In genomic region chr3:184361532-184361931, GRCh38 we compare ENCODE assay signal across 8 cellular contexts. TPM values are rescaled to one million over a fixed set of nuclear protein-coding genes. Genes with fewer than 3 reads are reported as not detected.
DNase-seq lines count a peak whose midpoint lies in the region; ATAC-seq, FAIRE-seq and TF ChIP-seq lines count a peak whose summit lies in the region.

TSS of gene CLCN2 (minus strand) at chr3:184361605. CDS start at chr3:184361479, 126 bp downstream.
TSS of gene POLR2H (plus strand) at chr3:184361710. CDS start at chr3:184363493, 1,783 bp downstream.

- intact Hi-C loops in body of pancreas (cut with DNase I): no loop called here

- H3K9me3 ChIP-seq in body of pancreas (no peaks in the 10 kb centered on the region), skeletal muscle tissue (ENCODE audit: control insufficient read depth in 3 of 3, low read length in 3 of 3) (no peaks in the 10 kb centered on the region)

- ATAC-seq in GM19438 (IDR thresholded peaks at IDR 0.05; ENCODE audit: low read depth, unreplicated experiment) (peak; percentile 39), SK-N-SH treated with all-trans-retinoic acid at 6 μM for 48 hours (peak; percentile 69), body of pancreas (peak; percentile 51)

- TF ChIP-seq CTCF in body of pancreas (IDR thresholded peaks at IDR 0.05): no peak

- DNase-seq in COR-L47 (lab: John Stamatoyannopoulos, UW) (peak; percentile 43), HTR-8/SVneo (ENCODE audit: insufficient read length, low spot score) (peak; percentile 59), body of pancreas (peak; percentile 47 to 64 (median 54)), iPS-NIHi11 (ENCODE audit: low spot score) (peak; percentile 83), T1000 (lab: John Stamatoyannopoulos, UW) (no peak)

- H3K4me1 ChIP-seq in body of pancreas (peaks cover 36% of the 10 kb centered on the region), skeletal muscle tissue (ENCODE audit: control insufficient read depth in 3 of 3, insufficient read depth in 3 of 3, low read length in 3 of 3) (peaks cover 20 to 28% (median 20%) of the 10 kb centered on the region in 3 donors)

- whole genome bisulfite sequencing in body of pancreas, 2 donors: 0% methylated on average over 55 of the region's 56 CpGs; no CpG with 5 or more reads in 1 of the 2 donors

- TF ChIP-seq POLR2A in body of pancreas (IDR thresholded peaks at IDR 0.05): peak in 2 of 3 donors; percentile 48 to 50

- peak within 1 kb of the TSS; percentile 84 to 94 (median 92) for H3K9ac ChIP-seq in skeletal muscle tissue (ENCODE audit: low read depth in 1 of 3, low read length in 3 of 3)

- H3K4me3 ChIP-seq in body of pancreas: peak within 1 kb of the TSS; percentile 57 to 69
- peak within 1 kb of the TSS; percentile 80 to 98 (median 87) for H3K4me3 ChIP-seq in skeletal muscle tissue (ENCODE audit: low read length in 3 of 3)

- H3K27ac ChIP-seq in body of pancreas (peak within 1 kb of the TSS; percentile 95 to 97 (median 96)), skeletal muscle tissue (ENCODE audit: low read depth, low read length) (peak within 1 kb of the TSS; percentile 99)

- H3K36me3 ChIP-seq in body of pancreas (replicated peaks in 1 of 2; ENCODE audit: insufficient read depth in 1 of 2, low read depth in 2 of 2) (peaks cover 0 to 3% of the 10 kb centered on the region in 2 donors), skeletal muscle tissue (ENCODE audit: control insufficient read depth in 3 of 3, insufficient read depth in 3 of 3, low read length in 3 of 3) (peaks cover 5 to 13% (median 9%) of the 10 kb centered on the region in 3 donors)

- H3K27me3 ChIP-seq in body of pancreas (no peaks in the 10 kb centered on the region), skeletal muscle tissue (ENCODE audit: control insufficient read depth in 3 of 3, insufficient read depth in 3 of 3, low read length in 3 of 3) (no peaks in the 10 kb centered on the region)

- FAIRE-seq in HTR-8/SVneo (lab: Jason Lieb, UNC): peak; percentile 72

TF ChIP-seq in SK-N-SH treated with all-trans-retinoic acid at 6 μM for 48 hours, 23 proteins besides CTCF, POLR2A, EP300 and RAD21:
- peak; percentile 44; the same call in 1 of the 2 replicates for TF ChIP-seq ARNTL (CRISPR knock-in tag; IDR thresholded peaks at IDR 0.05; ENCODE audit: borderline replicate concordance, low read depth)
- 0 out of 2 replicates have a peak, but pooled peaks have one; percentile 17 for TF ChIP-seq TSHZ2 (CRISPR knock-in tag; IDR thresholded peaks at IDR 0.05)
- no peak for TF ChIP-seq CREB5 (CRISPR knock-in tag; IDR thresholded peaks at IDR 0.05; ENCODE audit: low read depth)
- TF ChIP-seq RARB (CRISPR knock-in tag; IDR thresholded peaks at IDR 0.05): no peak
- TF ChIP-seq ZNF70 (CRISPR knock-in tag; IDR thresholded peaks at IDR 0.05): no peak
- no peak for TF ChIP-seq POU6F1 (CRISPR knock-in tag; IDR thresholded peaks at IDR 0.05; ENCODE audit: borderline replicate concordance, low read depth)
- TF ChIP-seq TCF4 (CRISPR knock-in tag; IDR thresholded peaks at IDR 0.05; ENCODE audit: borderline replicate concordance): no peak
- TF ChIP-seq TOX (CRISPR knock-in tag; IDR thresholded peaks at IDR 0.05; ENCODE audit: borderline replicate concordance): no peak

RNA-seq across cellular contexts. Expression of gene CLCN2, which starts in this region (rescaled TPM):
- total RNA-seq in body of pancreas (10 to 100 TPM in 1 of 2 donors, 1 to 10 TPM in 1; 7.5 to 12.2 TPM), skeletal muscle tissue (2.6 TPM)

RNA-seq across cellular contexts. Expression of gene POLR2H, which starts in this region (rescaled TPM):
- total RNA-seq in body of pancreas (100 to 1,000 TPM in 1 of 2 donors, 10 to 100 TPM in 1; 32.4 to 137 TPM), skeletal muscle tissue (44.4 TPM)
